33 cellular contexts compared by ENCODE assay signal in the genomic region with DNA sequence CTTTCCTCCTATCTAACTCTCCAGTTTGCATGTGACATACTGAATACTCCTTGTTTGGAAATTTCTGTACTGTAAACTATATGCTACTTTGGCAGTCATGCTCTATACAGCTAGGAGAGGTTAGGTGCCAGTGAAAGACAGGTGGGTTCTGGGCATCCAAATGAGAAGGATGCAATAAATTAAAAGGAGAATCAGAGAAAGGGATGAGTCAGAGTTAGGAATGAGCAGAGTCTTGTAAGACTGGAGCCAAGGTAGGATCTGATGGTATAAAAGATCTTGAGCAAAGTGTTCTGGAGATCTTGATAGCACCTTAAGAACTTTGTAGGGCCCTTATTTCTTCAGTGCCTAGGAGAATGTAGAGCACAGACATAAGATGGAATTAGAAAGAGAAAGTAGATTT.
"Had no signal": no experiment of that assay in that cellular context is flagged by ENCODE, and none has a peak within 500 bp of the region (broad histone marks: within the 10 kb centered on the region; RNA-seq: fewer than 3 reads in every experiment).

No MANE protein-coding gene starts in this region.

- H3K4me3 ChIP-seq: adrenal gland, body of pancreas, breast epithelium, Peyer's patch had no signal

- H3K36me3 ChIP-seq: adrenal gland, breast epithelium, Peyer's patch had no signal

- FAIRE-seq: astrocyte had no signal

- H3K27me3 ChIP-seq: adrenal gland, body of pancreas, breast epithelium, Peyer's patch had no signal

- DNase-seq: activated B cell treated with CpG ODN at 0.5 μM for 24 hours; activated CD4-positive, alpha-beta memory T cell treated with anti-CD3 and anti-CD28 coated beads for 36 hours; activated CD4-positive, alpha-beta T cell treated with anti-CD3 and anti-CD28 coated beads for 4 hours; activated CD4-positive, alpha-beta T cell treated with anti-CD3 and anti-CD28 coated beads, Interleukin-2, amount 50 U/mL, for 1 hour; activated CD4-positive, CD25-positive, alpha-beta regulatory T cell treated with anti-CD3 and anti-CD28 coated beads, Interleukin-2, amount 50 U/mL, for 72 hours; activated CD8-positive, alpha-beta memory T cell treated with anti-CD3 and anti-CD28 coated beads, Interleukin-2, amount 50 U/mL, for 4 hours; activated gamma-delta T cell treated with Interleukin-2 at 50 U/mL for 16 hours; activated naive CD4-positive, alpha-beta T cell treated with anti-CD3 and anti-CD28 coated beads for 36 hours; activated T-cell treated with anti-CD3 and anti-CD28 coated beads for 4 hours; activated T-cell treated with anti-CD3 and anti-CD28 coated beads, Interleukin-2, amount 50 U/mL, for 4 hours; adrenal gland; body of pancreas; caudate nucleus; cerebellar nuclear complex; Kasumi-1; KG1; MM.1S; MV-4-11; NCI-H1092; NCI-H1417; NCI-H146; NCI-H187; NCI-H2081; NCI-H345; NCI-H524 treated with DMSO at 0.1 percent for 48 hours; Peyer's patch; RPMI8226; SIG-M5; T-helper 1 cell; T-helper 2 cell; T-helper 9 cell had no signal
